Comparison of ENCODE assay signal across 1 cellular context in genomic region chr20:63212792-63213191, GRCh38.
TF ChIP-seq lines count a peak whose summit lies in the region.

No MANE protein-coding gene starts in this region.

TF ChIP-seq in GM12878, 131 proteins besides CTCF, POLR2A, EP300 and RAD21:
- TF ChIP-seq JUND (IDR thresholded peaks at IDR 0.05; ENCODE audit: low read depth, low read length), result no peak
- no peak for TF ChIP-seq YBX1 (IDR thresholded peaks at IDR 0.05)
TF ChIP-seq in GM12878: peak in this region for 0.
